ENCODE assay signal across 40 cellular contexts in the genomic region with DNA sequence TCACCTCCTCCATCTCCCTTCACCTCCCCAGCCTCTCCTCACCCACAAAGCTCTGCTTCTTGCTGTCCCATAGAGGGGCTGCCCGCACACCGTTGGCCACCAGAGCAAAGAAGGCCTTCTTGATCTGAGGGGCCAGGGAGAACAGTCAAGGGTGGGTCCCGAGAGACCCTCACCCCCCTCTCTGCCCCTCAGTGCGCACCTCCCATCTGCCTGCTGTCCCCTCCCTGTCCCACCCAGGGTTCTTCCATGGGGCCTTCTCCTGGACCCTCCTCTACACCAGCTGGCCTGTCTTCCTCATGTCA. TPM values are rescaled to one million over a fixed set of nuclear protein-coding genes. Genes with fewer than 3 reads are reported as not detected.
"Had no signal": no experiment of that assay in that cellular context is flagged by ENCODE, and none has a peak within 500 bp of the region (broad histone marks: within the 10 kb centered on the region; RNA-seq: fewer than 3 reads in every experiment).

No MANE protein-coding gene starts in this region.

- DNase-seq: activated B cell treated with CpG ODN at 0.5 μM for 24 hours; activated CD4-positive, alpha-beta memory T cell treated with anti-CD3 and anti-CD28 coated beads for 36 hours; activated CD4-positive, alpha-beta T cell treated with anti-CD3 and anti-CD28 coated beads for 4 hours; activated CD4-positive, alpha-beta T cell treated with anti-CD3 and anti-CD28 coated beads, Interleukin-2, amount 50 U/mL, for 1 hour; activated CD4-positive, CD25-positive, alpha-beta regulatory T cell treated with anti-CD3 and anti-CD28 coated beads, Interleukin-2, amount 50 U/mL, for 72 hours; activated CD8-positive, alpha-beta memory T cell treated with anti-CD3 and anti-CD28 coated beads, Interleukin-2, amount 50 U/mL, for 4 hours; activated gamma-delta T cell treated with Interleukin-2 at 50 U/mL for 16 hours; activated naive CD4-positive, alpha-beta T cell treated with anti-CD3 and anti-CD28 coated beads for 36 hours; activated naive CD8-positive, alpha-beta T cell treated with anti-CD3 and anti-CD28 coated beads, Interleukin-2, amount 50 U/mL, for 24 hours; activated T-cell treated with anti-CD3 and anti-CD28 coated beads for 4 hours; activated T-cell treated with anti-CD3 and anti-CD28 coated beads, Interleukin-2, amount 50 U/mL, for 4 hours; anterior cingulate cortex; central memory CD4-positive, alpha-beta T cell; Kasumi-1; KG1; MG63; NCI-H1048; NCI-H1105 treated with DMSO at 0.1 percent for 48 hours; NCI-H1436; NCI-H1694; NCI-H1930; NCI-H2081 treated with DMSO at 0.1 percent for 48 hours; NCI-H226; NCI-H524 treated with DMSO at 0.1 percent for 48 hours; NK-92 treated with Interleukin-12 subunit alpha and Interleukin-12 subunit beta, amount 100 ng/mL, for 24 hours; PC-3; RPMI8226; SHP77 treated with DMSO at 0.1 percent for 48 hours; T-cell; T-helper 17 cell; T-helper 9 cell had no signal

- H3K27ac Mint-ChIP-seq: activated B cell treated with CpG ODN at 0.5 μM for 24 hours; activated CD4-positive, alpha-beta memory T cell treated with anti-CD3 and anti-CD28 coated beads for 36 hours; activated naive CD4-positive, alpha-beta T cell treated with anti-CD3 and anti-CD28 coated beads for 36 hours; activated naive CD8-positive, alpha-beta T cell; activated naive CD8-positive, alpha-beta T cell treated with anti-CD3 and anti-CD28 coated beads, Interleukin-2, amount 50 U/mL, for 24 hours; activated T-helper 1 cell treated with anti-CD3 and anti-CD28 coated beads, Interleukin-12 subunit alpha, Interleukin-12 subunit beta, Interleukin-2, Interleukin-4 antibody, amounts not matched to agents 30 ng/mL and 10 ng/mL and 1 ng/mL, durations not matched to agents 14 hours and 24 hours and 36 hours; brain; T-cell; T-helper 17 cell had no signal

- H3K4me3 ChIP-seq: MG63, Peyer's patch, SJSA1 had no signal

- H3K4me1 ChIP-seq: Peyer's patch had no signal

- H3K9me3 Mint-ChIP-seq: activated B cell treated with CpG ODN at 0.5 μM for 24 hours; activated CD4-positive, alpha-beta memory T cell treated with anti-CD3 and anti-CD28 coated beads for 36 hours; activated naive CD4-positive, alpha-beta T cell treated with anti-CD3 and anti-CD28 coated beads for 36 hours; activated naive CD8-positive, alpha-beta T cell treated with anti-CD3 and anti-CD28 coated beads, Interleukin-2, amount 50 U/mL, for 24 hours; activated T-cell treated with anti-CD3 and anti-CD28 coated beads, Interleukin-2, amount 50 U/mL, for 4 hours; activated T-helper 1 cell treated with anti-CD3 and anti-CD28 coated beads, Interleukin-12 subunit alpha, Interleukin-12 subunit beta, Interleukin-2, Interleukin-4 antibody, amounts not matched to agents 30 ng/mL and 10 ng/mL and 1 ng/mL, durations not matched to agents 14 hours and 24 hours and 36 hours; T-cell had no signal

- H3K9me3 ChIP-seq: MG63, Peyer's patch, SJSA1, SK-N-SH had no signal

- H3K4me3 Mint-ChIP-seq: activated B cell treated with CpG ODN at 0.5 μM for 24 hours; activated CD4-positive, alpha-beta memory T cell treated with anti-CD3 and anti-CD28 coated beads for 36 hours; activated naive CD4-positive, alpha-beta T cell treated with anti-CD3 and anti-CD28 coated beads for 36 hours; activated naive CD8-positive, alpha-beta T cell; activated naive CD8-positive, alpha-beta T cell treated with anti-CD3 and anti-CD28 coated beads, Interleukin-2, amount 50 U/mL, for 24 hours; activated T-cell treated with anti-CD3 and anti-CD28 coated beads, Interleukin-2, amount 50 U/mL, for 4 hours; activated T-helper 1 cell treated with anti-CD3 and anti-CD28 coated beads, Interleukin-12 subunit alpha, Interleukin-12 subunit beta, Interleukin-2, Interleukin-4 antibody, amounts not matched to agents 30 ng/mL and 10 ng/mL and 1 ng/mL, durations not matched to agents 14 hours and 24 hours and 36 hours; brain; T-cell; T-helper 17 cell had no signal

- H3K27ac ChIP-seq: Peyer's patch, SJSA1, VCaP had no signal

- H3K36me3 Mint-ChIP-seq: activated CD4-positive, alpha-beta memory T cell treated with anti-CD3 and anti-CD28 coated beads for 36 hours; activated naive CD8-positive, alpha-beta T cell; brain; T-cell had no signal

- H3K27me3 ChIP-seq: MG63, Peyer's patch, SJSA1 had no signal

- H3K4me1 Mint-ChIP-seq: activated B cell treated with CpG ODN at 0.5 μM for 24 hours; activated naive CD8-positive, alpha-beta T cell treated with anti-CD3 and anti-CD28 coated beads, Interleukin-2, amount 50 U/mL, for 24 hours; T-cell had no signal

- H3K36me3 ChIP-seq: MG63, Peyer's patch, SJSA1 had no signal

- ATAC-seq: activated naive CD8-positive, alpha-beta T cell treated with anti-CD3 and anti-CD28 coated beads, Interleukin-2, amount 50 U/mL, for 24 hours; activated T-cell treated with anti-CD3 and anti-CD28 coated beads, Interleukin-2, amount 50 U/mL, for 4 hours; PC-3; T-cell; T-helper 17 cell had no signal

RNA-seq across cellular contexts. Expression of a gene that starts 3.2 kb away (rescaled TPM):
- total RNA-seq: activated B cell treated with CpG ODN at 0.5 μM for 24 hours; activated CD4-positive, alpha-beta memory T cell treated with anti-CD3 and anti-CD28 coated beads for 36 hours; activated naive CD4-positive, alpha-beta T cell treated with anti-CD3 and anti-CD28 coated beads for 36 hours; activated T-cell treated with anti-CD3 and anti-CD28 coated beads, Interleukin-2, amount 50 U/mL, for 4 hours; activated T-helper 1 cell treated with anti-CD3 and anti-CD28 coated beads, Interleukin-12 subunit alpha, Interleukin-12 subunit beta, Interleukin-2, Interleukin-4 antibody, amounts not matched to agents 30 ng/mL and 10 ng/mL and 1 ng/mL, durations not matched to agents 14 hours and 24 hours and 36 hours; bronchial epithelial cell; NCI-H460; PC-3; Peyer's patch; SJSA1; T-cell; T-helper 17 cell had no signal
- polyA plus RNA-seq: SK-N-SH had no signal

RNA-seq across cellular contexts. Expression of a gene that starts 31.2 kb away (rescaled TPM):
- total RNA-seq: activated naive CD4-positive, alpha-beta T cell treated with anti-CD3 and anti-CD28 coated beads for 36 hours; activated T-helper 1 cell treated with anti-CD3 and anti-CD28 coated beads, Interleukin-12 subunit alpha, Interleukin-12 subunit beta, Interleukin-2, Interleukin-4 antibody, amounts not matched to agents 30 ng/mL and 10 ng/mL and 1 ng/mL, durations not matched to agents 14 hours and 24 hours and 36 hours; bronchial epithelial cell; NCI-H460; PC-3; Peyer's patch; SJSA1; T-helper 17 cell had no signal

RNA-seq across cellular contexts. Expression of a gene that starts 46.5 kb away (rescaled TPM):
- total RNA-seq: activated naive CD4-positive, alpha-beta T cell treated with anti-CD3 and anti-CD28 coated beads for 36 hours; NCI-H460 had no signal

RNA-seq across cellular contexts. Expression of a gene that starts 52.2 kb away (rescaled TPM):
- total RNA-seq: NCI-H460, SJSA1 had no signal
